ENCODE assay signal across 8 cellular contexts in genomic region chr9:92764381-92764987, GRCh38. TPM values are rescaled to one million over a fixed set of nuclear protein-coding genes. Genes with fewer than 3 reads are reported as not detected.
DNase-seq lines count a peak whose midpoint lies in the region; ATAC-seq, FAIRE-seq and TF ChIP-seq lines count a peak whose summit lies in the region.

BICD2 (minus strand) TSS chr9:92764833; CDS start chr9:92764744, 89 bp downstream.

- H3K27me3 Mint-ChIP-seq in astrocyte (ENCODE audit: low read depth, unreplicated experiment), result peaks cover 6% of the 10 kb centered on the region
- H3K27me3 Mint-ChIP-seq in immature natural killer cell (ENCODE audit: low read depth in 3 of 3), result peaks cover 7 to 13% (median 8%) of the 10 kb centered on the region in 3 donors

- H3K79me2 ChIP-seq in astrocyte (ENCODE audit: insufficient read depth, low read length), result peaks cover 51% of the 10 kb centered on the region

- H3K4me3 ChIP-seq in astrocyte (ENCODE audit: insufficient read depth, low read depth, low read length), result peak within 1 kb of the TSS; percentile 94

- peaks cover 12% of the 10 kb centered on the region for H3K4me1 ChIP-seq in astrocyte (ENCODE audit: insufficient read depth, low read length)

- H3K36me3 Mint-ChIP-seq in astrocyte (ENCODE audit: low read depth, unreplicated experiment) (no peaks in the 10 kb centered on the region), immature natural killer cell (no peaks in the 10 kb centered on the region)

- no peak for TF ChIP-seq CTCF in astrocyte (IDR thresholded peaks at IDR 0.05; ENCODE audit: insufficient read depth, low read depth, low read length)

- FAIRE-seq in astrocyte (lab: Jason Lieb, UNC) (no peak), HTR-8/SVneo (lab: Jason Lieb, UNC) (no peak)

- H3K27ac ChIP-seq in astrocyte (ENCODE audit: low read depth, low read length), result peak within 1 kb of the TSS; percentile 95

- peak within 1 kb of the TSS; percentile 93 for H2AFZ ChIP-seq in astrocyte (ENCODE audit: low read depth, low read length)

- DNase-seq in astrocyte (ENCODE audit: low read depth) (no peak), immature natural killer cell (no peak), pons (ENCODE audit: low spot score) (no peak), HTR-8/SVneo (ENCODE audit: insufficient read length, low spot score) (no peak)
- peak; percentile 96 for DNase-seq in stimulated activated naive CD8-positive, alpha-beta T cell treated with anti-CD3 and anti-CD28 coated beads, Interleukin-15, Interleukin-2, amounts not matched to agents 100 U/mL and 50 U/mL, for 24 hours

- peaks cover 44% of the 10 kb centered on the region for H4K20me1 ChIP-seq in astrocyte (ENCODE audit: insufficient read depth, low read length)

- peak within 1 kb of the TSS; percentile 95 for H3K27ac Mint-ChIP-seq in astrocyte (ENCODE audit: unreplicated experiment)
- H3K27ac Mint-ChIP-seq in immature natural killer cell, result peak within 1 kb of the TSS; percentile 84 to 98 (median 96)

- peaks cover 4% of the 10 kb centered on the region for H3K9me3 Mint-ChIP-seq in astrocyte (ENCODE audit: unreplicated experiment)
- no peaks in the 10 kb centered on the region for H3K9me3 Mint-ChIP-seq in immature natural killer cell

- H3K9me3 ChIP-seq in astrocyte (ENCODE audit: insufficient read depth, low read depth, low read length), result no peaks in the 10 kb centered on the region

- peak within 1 kb of the TSS; percentile 94 for H3K4me2 ChIP-seq in astrocyte (ENCODE audit: low read length)

- H3K4me3 Mint-ChIP-seq in astrocyte (ENCODE audit: unreplicated experiment) (peak within 1 kb of the TSS; percentile 95), immature natural killer cell (peak within 1 kb of the TSS; percentile 91 to 95 (median 93))

- no peaks in the 10 kb centered on the region for H3K27me3 ChIP-seq in astrocyte (ENCODE audit: insufficient read depth, low read length)

- peak within 1 kb of the TSS; percentile 93 for H3K9ac ChIP-seq in astrocyte (ENCODE audit: low read length)

- peaks cover 20% of the 10 kb centered on the region for H3K4me1 Mint-ChIP-seq in astrocyte (ENCODE audit: low read depth, unreplicated experiment)
- peaks cover 50 to 52% of the 10 kb centered on the region in 2 donors for H3K4me1 Mint-ChIP-seq in immature natural killer cell

- ATAC-seq in GM19324 (IDR thresholded peaks at IDR 0.05; ENCODE audit: low FRiP score, unreplicated experiment) (peak; percentile 93), HG03469 (IDR thresholded peaks at IDR 0.05; ENCODE audit: unreplicated experiment) (peak; percentile 90), HG02938 (IDR thresholded peaks at IDR 0.05; ENCODE audit: unreplicated experiment) (no peak)
- ATAC-seq in stimulated activated naive CD8-positive, alpha-beta T cell treated with anti-CD3 and anti-CD28 coated beads, Interleukin-15, Interleukin-2, amounts not matched to agents 100 U/mL and 50 U/mL, for 24 hours, result no peak

- H3K36me3 ChIP-seq in astrocyte (ENCODE audit: insufficient read depth, low read length), result no peaks in the 10 kb centered on the region

RNA-seq across cellular contexts. Expression of gene BICD2, which starts in this region (rescaled TPM):
- 45.9 and 48.2 TPM in 2 replicates for total RNA-seq in astrocyte
- 10 to 100 TPM in 1 of 3 donors, 1 to 10 TPM in 2; 5.8 to 26.8 (median 8.0) TPM for polyA plus RNA-seq in immature natural killer cell

Comparison
In these comparisons a context has a peak if more than half of its experiments do, and no peak if none do; other contexts are left out.
1. ATAC-seq: peak in GM19324 (single experiment) and HG03469 (single experiment); none in stimulated activated naive CD8-positive, alpha-beta T cell treated with anti-CD3 and anti-CD28 coated beads, Interleukin-15, Interleukin-2, amounts not matched to agents 100 U/mL and 50 U/mL, for 24 hours (single experiment) and HG02938 (single experiment).